ENCODE assay signal across 8 cellular contexts in the genomic region with DNA sequence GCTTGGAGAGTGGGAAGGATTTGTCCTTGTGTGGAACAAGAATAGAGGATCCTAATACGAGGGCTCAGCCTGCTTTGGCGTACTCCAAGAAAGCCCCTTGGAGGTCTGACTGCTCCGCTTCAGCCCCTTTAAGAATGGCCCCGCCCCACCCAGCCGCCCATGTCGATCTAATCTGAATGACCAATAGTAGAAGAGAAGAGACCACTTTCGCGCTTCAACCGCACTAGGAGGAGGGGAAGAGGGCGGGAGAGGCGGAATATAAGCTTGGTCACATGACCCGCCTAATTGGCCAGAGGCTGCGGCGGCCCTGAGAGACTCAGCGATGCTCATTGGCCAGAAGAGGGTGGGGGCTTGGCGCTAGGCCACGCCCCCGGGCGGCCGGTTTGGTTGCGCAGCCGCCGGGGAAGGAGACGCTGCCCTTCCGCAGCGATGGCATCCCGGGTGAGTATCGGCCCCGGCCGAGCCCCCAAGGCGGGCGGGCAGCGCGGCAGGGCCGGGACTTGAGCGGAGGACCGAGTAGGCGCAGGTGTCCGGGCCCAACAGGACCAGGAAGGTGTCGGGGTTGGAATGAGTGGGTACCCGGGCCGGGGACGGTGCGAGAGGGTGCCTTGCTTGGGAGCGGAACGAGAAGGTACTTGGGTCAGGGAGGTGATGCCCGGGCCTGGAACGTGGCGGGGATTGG. TPM values are rescaled to one million over a fixed set of nuclear protein-coding genes. Genes with fewer than 3 reads are reported as not detected.
DNase-seq lines count a peak whose midpoint lies in the region; ATAC-seq, FAIRE-seq and TF ChIP-seq lines count a peak whose summit lies in the region.

A gene with protein sequence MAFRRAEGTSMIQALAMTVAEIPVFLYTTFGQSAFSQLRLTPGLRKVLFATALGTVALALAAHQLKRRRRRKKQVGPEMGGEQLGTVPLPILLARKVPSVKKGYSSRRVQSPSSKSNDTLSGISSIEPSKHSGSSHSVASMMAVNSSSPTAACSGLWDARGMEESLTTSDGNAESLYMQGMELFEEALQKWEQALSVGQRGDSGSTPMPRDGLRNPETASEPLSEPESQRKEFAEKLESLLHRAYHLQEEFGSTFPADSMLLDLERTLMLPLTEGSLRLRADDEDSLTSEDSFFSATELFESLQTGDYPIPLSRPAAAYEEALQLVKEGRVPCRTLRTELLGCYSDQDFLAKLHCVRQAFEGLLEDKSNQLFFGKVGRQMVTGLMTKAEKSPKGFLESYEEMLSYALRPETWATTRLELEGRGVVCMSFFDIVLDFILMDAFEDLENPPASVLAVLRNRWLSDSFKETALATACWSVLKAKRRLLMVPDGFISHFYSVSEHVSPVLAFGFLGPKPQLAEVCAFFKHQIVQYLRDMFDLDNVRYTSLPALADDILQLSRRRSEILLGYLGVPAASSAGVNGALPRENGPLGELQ (plus strand): TSS at position 386 of the 682 bp plus-strand sequence. CDS start 3,969 bp downstream, outside the sequence.

- H3K27me3 ChIP-seq in ACC112 (ENCODE audit: insufficient read depth, low read length) (no peaks in the 10 kb centered on the region), WERI-Rb-1 (ENCODE audit: insufficient read depth, low read depth, severe bottlenecking) (no peaks in the 10 kb centered on the region), mammary epithelial cell (ENCODE audit: insufficient read depth, low read length) (no peaks in the 10 kb centered on the region), iPS-20b (ENCODE audit: insufficient read depth, low read length) (no peaks in the 10 kb centered on the region), small intestine (ENCODE audit: control insufficient read depth in 2 of 2, insufficient read depth in 2 of 2, low read length in 2 of 2) (no peaks in the 10 kb centered on the region)

- dilution Hi-C loops in mammary epithelial cell (cut with HindIII; ENCODE audit: low sequenced_read_pairs) = no loop called here

- DNase-seq in NCI-H2196 treated with DMSO at 0.1 percent for 48 hours (lab: John Stamatoyannopoulos, UW; ENCODE audit: unreplicated experiment) (peak; percentile 98), WERI-Rb-1 (peak; percentile 100), mammary epithelial cell (peak; percentile 99), small intestine (peak; percentile 100)

- peak within 1 kb of the TSS; percentile 99 for H2AFZ ChIP-seq in ACC112 (ENCODE audit: low read length, unreplicated experiment)
- peak within 1 kb of the TSS; percentile 98 for H2AFZ ChIP-seq in mammary epithelial cell (ENCODE audit: low read depth, low read length)

- H3K36me3 ChIP-seq in ACC112 (ENCODE audit: insufficient read depth, low read length) (0 out of 2 replicates have a peak, but pooled peaks cover under 1% of the 10 kb centered on the region), WERI-Rb-1 (peaks cover 14% of the 10 kb centered on the region), mammary epithelial cell (ENCODE audit: insufficient read depth, low read length) (no peaks in the 10 kb centered on the region), iPS-20b (ENCODE audit: insufficient read depth, low read depth, low read length) (peaks cover 5% of the 10 kb centered on the region), small intestine (ENCODE audit: control insufficient read depth in 2 of 2, insufficient read depth in 2 of 2, low read length in 2 of 2) (peaks cover 0 to 4% of the 10 kb centered on the region in 2 donors)

- BruUV-seq in mammary epithelial cell (replicated peaks; lab: Mats Ljungman, UMichigan) = no TSS peak

- FAIRE-seq in small intestine (lab: Jason Lieb, UNC) = no peak

- peaks cover 13% of the 10 kb centered on the region for H3K4me1 ChIP-seq in ACC112 (ENCODE audit: control insufficient read depth, insufficient read depth, low read length, unreplicated experiment)
- peaks cover 17% of the 10 kb centered on the region for H3K4me1 ChIP-seq in mammary epithelial cell (ENCODE audit: insufficient read depth, low read length)
- H3K4me1 ChIP-seq in iPS-20b (ENCODE audit: insufficient read depth, low read length) = peaks cover 6% of the 10 kb centered on the region; the same call in 1 of the 2 replicates
- H3K4me1 ChIP-seq in small intestine (ENCODE audit: control insufficient read depth in 2 of 2, insufficient read depth in 1 of 2, low read depth in 1 of 2, low read length in 1 of 2) = no peaks in the 10 kb centered on the region

- H4K20me1 ChIP-seq in mammary epithelial cell (ENCODE audit: insufficient read depth, low read length) = no peaks in the 10 kb centered on the region

- H3K9me3 ChIP-seq in WERI-Rb-1 (ENCODE audit: severe bottlenecking) = no peaks in the 10 kb centered on the region
- H3K9me3 ChIP-seq in mammary epithelial cell (replicated peaks; ENCODE audit: insufficient read depth, low read length) = no peaks in the 10 kb centered on the region
- no peaks in the 10 kb centered on the region for H3K9me3 ChIP-seq in iPS-20b (ENCODE audit: insufficient read depth, low read depth, low read length)
- no peaks in the 10 kb centered on the region for H3K9me3 ChIP-seq in small intestine (ENCODE audit: control insufficient read depth, low read depth)

- H3K4me3 ChIP-seq in ACC112 (ENCODE audit: low read depth, low read length) (peak within 1 kb of the TSS; percentile 90), WERI-Rb-1 (ENCODE audit: low read depth, low read length) (peak within 1 kb of the TSS; percentile 95), mammary epithelial cell (replicated peaks in 1 of 3; ENCODE audit: insufficient read depth in 1 of 3, low read depth in 2 of 3, low read length in 3 of 3) (peak within 1 kb of the TSS; percentile 84 to 100 (median 89)), iPS-20b (ENCODE audit: low read length) (peak within 1 kb of the TSS; percentile 88), small intestine (ENCODE audit: low read depth in 1 of 2, low read length in 2 of 2) (peak within 1 kb of the TSS; percentile 85 to 95)

- H3K4me2 ChIP-seq in mammary epithelial cell (ENCODE audit: insufficient read depth, low read depth, low read length) = peak within 1 kb of the TSS; percentile 76

- H3K27ac ChIP-seq in ACC112 (ENCODE audit: low read depth, low read length) = no peak within 1 kb of the TSS
- peak within 1 kb of the TSS; percentile 73 for H3K27ac ChIP-seq in WERI-Rb-1
- peak within 1 kb of the TSS; percentile 42 for H3K27ac ChIP-seq in mammary epithelial cell (ENCODE audit: insufficient read depth, low read depth, low read length)
- H3K27ac ChIP-seq in iPS-20b (ENCODE audit: low read length) = no peak within 1 kb of the TSS
- H3K27ac ChIP-seq in small intestine (ENCODE audit: low read depth in 1 of 2, low read length in 1 of 2) = peak within 1 kb of the TSS; percentile 69 to 90

- intact Hi-C loops in mammary epithelial cell (cut with micrococcal nuclease) = loop anchor here (1.0 to 5.0 kb wide), 2 partner anchors 8 to 46 kb away; a partner anchor contains a TSS

- ATAC-seq in GM18870 (IDR thresholded peaks at IDR 0.05; ENCODE audit: unreplicated experiment) = peak; percentile 94
- peak; percentile 94 for ATAC-seq in HG03135 (IDR thresholded peaks at IDR 0.05; ENCODE audit: unreplicated experiment)

- CTCF ChIA-PET in mammary epithelial cell (lab: Charles Lee; ENCODE audit: low non-redundant PET) = interaction anchor here (0.5 kb wide), 1 partner anchor 14 kb away, joined by 4 read pairs; no protein-coding TSS in a partner anchor

- 4% methylated on average over 14 of the region's 49 CpGs for WGBS in mammary epithelial cell (ENCODE audit: low coverage, missing lambda C conversion rate)
- WGBS in small intestine, 3 donors = 0% methylated on average over 46 to 49 of the region's 49 CpGs

- TF ChIP-seq CTCF in WERI-Rb-1 (IDR thresholded peaks at IDR 0.05; ENCODE audit: low read depth, low read length) (no peak), mammary epithelial cell (conservative IDR thresholded peaks at IDR 0.05 in 1 of 2, IDR thresholded peaks at IDR 0.05 in 1 of 2; ENCODE audit: extremely low read depth in 1 of 2, insufficient read depth in 1 of 2, low read depth in 1 of 2, low read length in 2 of 2) (no peak)

- in situ Hi-C loops in mammary epithelial cell (cut with MboI; ENCODE audit: low sequenced_read_pairs in 2 of 2) = no loop called here

- peak within 1 kb of the TSS; percentile 57 for H3K9ac ChIP-seq in mammary epithelial cell (ENCODE audit: insufficient read depth, low read length)
- peak within 1 kb of the TSS; percentile 88; the same call in 1 of the 2 replicates for H3K9ac ChIP-seq in iPS-20b (ENCODE audit: low read depth, low read length)

- peaks cover 25% of the 10 kb centered on the region for H3K79me2 ChIP-seq in ACC112 (ENCODE audit: control insufficient read depth, insufficient read depth, low read length, unreplicated experiment)
- H3K79me2 ChIP-seq in mammary epithelial cell (ENCODE audit: insufficient read depth, low read length) = peaks cover 29% of the 10 kb centered on the region

RNA-seq across cellular contexts. Expression of the gene that starts here (rescaled TPM):
- total RNA-seq in mammary epithelial cell = 10 to 100 TPM; 16.3 to 24.7 TPM
- polyA plus RNA-seq in mammary epithelial cell (14.3 TPM), small intestine (100 to 1,000 TPM in 1 of 3 donors, 10 to 100 TPM in 2; 33.9 to 127 (median 88.1) TPM)
- polyA minus RNA-seq in mammary epithelial cell = 3.3 TPM

Comparison
In these comparisons a context has a peak if more than half of its experiments do, and no peak if none do; other contexts are left out.
1. H3K27ac ChIP-seq: peak in WERI-Rb-1 (single experiment), mammary epithelial cell (single experiment) and small intestine (2 of 2); none in ACC112 (single experiment) and iPS-20b (single experiment).
2. Peak in every context shown above with its lines, with median percentiles within 50 percentile points of each other: H3K4me3 ChIP-seq and DNase-seq.